In genomic region chr7:148124477-148124876, GRCh38 we compare ENCODE assay signal across 7 cellular contexts.
"Had no signal": no experiment of that assay in that cellular context is flagged by ENCODE, and none has a peak within 500 bp of the region (broad histone marks: within the 10 kb centered on the region; RNA-seq: fewer than 3 reads in every experiment).

No MANE protein-coding gene starts in this region.

- DNase-seq: GM23248, GOT3, H7, HFFc6, KBM-7 had no signal

- ATAC-seq: HCT116 had no signal

- H3K4me3 ChIP-seq: GM23248, HAP-1 had no signal
